ENCODE assay signal across 16 cellular contexts in genomic region chr16:89495121-89495520, GRCh38. TPM values are rescaled to one million over a fixed set of nuclear protein-coding genes. Genes with fewer than 3 reads are reported as not detected.
A peak's percentile ranks its signal among the peaks of the same experiment; 100 is the strongest.
DNase-seq lines count a peak whose midpoint lies in the region; ATAC-seq and TF ChIP-seq lines count a peak whose summit lies in the region.
"Had no signal": no experiment of that assay in that cellular context is flagged by ENCODE, and none has a peak within 500 bp of the region (broad histone marks: within the 10 kb centered on the region; RNA-seq: fewer than 3 reads in every experiment).

No MANE protein-coding gene starts in this region.

- DNase-seq in AG20443 (ENCODE audit: low spot score) (peak; percentile 84), HT1080 (ENCODE audit: low read depth) (peak; percentile 51), chondrocyte (ENCODE audit: low spot score) (no peak), myocyte (ENCODE audit: low read depth) (peak; percentile 83), DMS114 treated with DMSO at 0.1 percent for 48 hours (lab: John Stamatoyannopoulos, UW; ENCODE audit: unreplicated experiment) (no peak), SHP77 treated with DMSO at 0.1 percent for 48 hours (lab: John Stamatoyannopoulos, UW) (no peak), hippocampal formation (lab: John Stamatoyannopoulos, UW) (no peak)
- DNase-seq: activated CD4-positive, CD25-positive, alpha-beta regulatory T cell; activated naive CD8-positive, alpha-beta T cell treated with anti-CD3 and anti-CD28 coated beads, Interleukin-2, amount 10 ng/mL, durations not matched to agents 7 days and 5 days; dorsolateral prefrontal cortex; mucosa of descending colon; NCI-H1048; stimulated activated CD4-positive, alpha-beta T cell treated with anti-CD3 and anti-CD28 coated beads, Interleukin-2, amount 100 ng/mL, for 48 hours; uterus had no signal

- no peak for TF ChIP-seq CTCF in chondrocyte (IDR thresholded peaks at IDR 0.05)

- peaks cover 27% of the 10 kb centered on the region for H3K4me1 Mint-ChIP-seq in chondrocyte (ENCODE audit: low read depth)

- ATAC-seq in GM18873 (IDR thresholded peaks at IDR 0.05; ENCODE audit: low FRiP score, unreplicated experiment) = no peak
- ATAC-seq: mucosa of descending colon; stimulated activated effector memory CD8-positive, alpha-beta T cell treated with anti-CD3 and anti-CD28 coated beads, Interleukin-12 subunit alpha, Interleukin-12 subunit beta, amount 100 ng/mL, for 72 hours had no signal

- peak overlapping the region; percentile 12 for H3K27ac Mint-ChIP-seq in chondrocyte (ENCODE audit: unreplicated experiment)
- H3K27ac Mint-ChIP-seq: activated naive CD8-positive, alpha-beta T cell treated with anti-CD3 and anti-CD28 coated beads, Interleukin-2, amount 10 ng/mL, durations not matched to agents 7 days and 5 days; stimulated activated effector memory CD8-positive, alpha-beta T cell treated with anti-CD3 and anti-CD28 coated beads, Interleukin-12 subunit alpha, Interleukin-12 subunit beta, amount 100 ng/mL, for 72 hours had no signal

- no peaks in the 10 kb centered on the region for H3K9me3 Mint-ChIP-seq in chondrocyte (ENCODE audit: low read depth)
- H3K9me3 Mint-ChIP-seq: activated naive CD8-positive, alpha-beta T cell treated with anti-CD3 and anti-CD28 coated beads, Interleukin-2, amount 10 ng/mL, durations not matched to agents 7 days and 5 days; stimulated activated effector memory CD8-positive, alpha-beta T cell treated with anti-CD3 and anti-CD28 coated beads, Interleukin-12 subunit alpha, Interleukin-12 subunit beta, amount 100 ng/mL, for 72 hours had no signal

- no peaks in the 10 kb centered on the region for H3K36me3 Mint-ChIP-seq in chondrocyte (ENCODE audit: low read depth)
- H3K36me3 Mint-ChIP-seq: activated naive CD8-positive, alpha-beta T cell treated with anti-CD3 and anti-CD28 coated beads, Interleukin-2, amount 10 ng/mL, durations not matched to agents 7 days and 5 days had no signal

- H3K4me3 Mint-ChIP-seq in chondrocyte (ENCODE audit: unreplicated experiment) = no peak overlapping the region
- H3K4me3 Mint-ChIP-seq: activated naive CD8-positive, alpha-beta T cell treated with anti-CD3 and anti-CD28 coated beads, Interleukin-2, amount 10 ng/mL, durations not matched to agents 7 days and 5 days; stimulated activated effector memory CD8-positive, alpha-beta T cell treated with anti-CD3 and anti-CD28 coated beads, Interleukin-12 subunit alpha, Interleukin-12 subunit beta, amount 100 ng/mL, for 72 hours had no signal

- no peaks in the 10 kb centered on the region for H3K27me3 Mint-ChIP-seq in chondrocyte (ENCODE audit: low read depth)
- H3K27me3 Mint-ChIP-seq: activated naive CD8-positive, alpha-beta T cell treated with anti-CD3 and anti-CD28 coated beads, Interleukin-2, amount 10 ng/mL, durations not matched to agents 7 days and 5 days had no signal

RNA-seq across cellular contexts. Expression of gene ANKRD11, which starts 4.8 kb away (rescaled TPM):
- 62.6 and 79.1 TPM in 2 replicates for total RNA-seq in HT1080 (2014; rRNA removed; shearing (Covaris generic))
- polyA plus RNA-seq in HT1080 (2015; cell fraction: cytosol; rRNA removed) = 114 and 124 TPM in 2 replicates
- 199 and 214 TPM in 2 replicates for polyA plus RNA-seq in HT1080 (2015; cell fraction: nucleus; rRNA removed)
- total RNA-seq in chondrocyte = 106 to 185 TPM (median 180 TPM) in 3 replicates
- total RNA-seq in myocyte = 34.2 and 37.1 TPM in 2 replicates
- polyA plus RNA-seq in myocyte (2012) = 85.5 TPM

RNA-seq across cellular contexts. Expression of gene SPG7, which starts 13.1 kb away (rescaled TPM):
- total RNA-seq in HT1080 (2014; rRNA removed; shearing (Covaris generic)) = 98.5 and 101 TPM in 2 replicates
- 48.6 and 93.7 TPM in 2 replicates for polyA plus RNA-seq in HT1080 (2015; cell fraction: cytosol; rRNA removed)
- polyA plus RNA-seq in HT1080 (2015; cell fraction: nucleus; rRNA removed) = 341 and 373 TPM in 2 replicates
- total RNA-seq in chondrocyte = 84.6 to 127 TPM (median 87.6 TPM) in 3 replicates
- 196 and 234 TPM in 2 replicates for total RNA-seq in myocyte
- 82.4 TPM for polyA plus RNA-seq in myocyte (2012)

Comparison
In these comparisons a context has a peak if more than half of its experiments do, and no peak if none do; other contexts are left out.
1. DNase-seq: peak in AG20443 (single experiment), HT1080 (single experiment) and myocyte (single experiment); none in chondrocyte (single experiment), DMS114 treated with DMSO at 0.1 percent for 48 hours (single experiment), SHP77 treated with DMSO at 0.1 percent for 48 hours (single experiment) and hippocampal formation (0 of 2).